ENCODE assay signal across 18 cellular contexts in genomic region chr11:65067446-65067845, GRCh38. TPM values are rescaled to one million over a fixed set of nuclear protein-coding genes. Genes with fewer than 3 reads are reported as not detected.
DNase-seq lines count a peak whose midpoint lies in the region; ATAC-seq, FAIRE-seq and TF ChIP-seq lines count a peak whose summit lies in the region.
"Had no signal": no experiment of that assay in that cellular context is flagged by ENCODE, and none has a peak within 500 bp of the region (broad histone marks: within the 10 kb centered on the region; RNA-seq: fewer than 3 reads in every experiment).

No MANE protein-coding gene starts in this region.

- H3K4me3 ChIP-seq in cardiac muscle cell (no peak overlapping the region), H1 (ENCODE audit: extremely low read depth in 1 of 4, insufficient read depth in 2 of 4, low read depth in 3 of 4, low read length in 4 of 4) (peak overlapping the region in 1 of 4 experiments; percentile 34; a peak in 1 of 8 replicates), uterus (no peak overlapping the region)
- H3K4me3 ChIP-seq: HAP-1 had no signal

- POLR2A ChIA-PET in H1 (lab: Charles Lee; ENCODE audit: partially characterized antibody), result interaction anchor here (1.0 to 21.6 kb wide), 3 partner anchors 9 to 25 kb away, joined by 4 to 230 read pairs (median 21); partner anchors contain the start of gene VPS51

- H3K23me2 ChIP-seq in H9 (ENCODE audit: insufficient read length, low read depth, low read length, poor library complexity, severe bottlenecking), result no peaks in the 10 kb centered on the region
- H3K23me2 ChIP-seq in H1 (ENCODE audit: low read depth, low read length), result no peaks in the 10 kb centered on the region

- no peak overlapping the region for H3K14ac ChIP-seq in H9 (ENCODE audit: insufficient read depth, low read length)
- H3K14ac ChIP-seq in H1 (ENCODE audit: insufficient read length), result no peak overlapping the region

- peak overlapping the region; percentile 92 to 97 (median 95) for H3K27ac Mint-ChIP-seq in H9
- H3K27ac Mint-ChIP-seq: IgD-negative memory B cell had no signal

- no peak for ATAC-seq in left cardiac atrium
- ATAC-seq: SK-N-SH treated with all-trans-retinoic acid at 6 μM for 48 hours had no signal

- H3K4me1 Mint-ChIP-seq in H9, result peaks cover 21 to 31% of the 10 kb centered on the region in 2 experiments

- TF ChIP-seq EP300 in H1 (IDR thresholded peaks at IDR 0.05; ENCODE audit: borderline replicate concordance in 1 of 2, low read depth in 2 of 2, low read length in 2 of 2), result no peak

- no peaks in the 10 kb centered on the region for H3K36me3 Mint-ChIP-seq in H9 (ENCODE audit: insufficient read depth in 1 of 3, low read depth in 3 of 3)
- H3K36me3 Mint-ChIP-seq: IgD-negative memory B cell had no signal

- intact Hi-C loops in left cardiac atrium (cut with DNase I), result no loop called here
- intact Hi-C loops in uterus (cut with DNase I; ENCODE audit: low total_unique reads), result no loop called here

- H4K5ac ChIP-seq in H9 (ENCODE audit: insufficient read length, low read depth, low read length) (no peak overlapping the region), H1 (ENCODE audit: insufficient read length, low read depth, low read length) (no peak overlapping the region)

- H2AK5ac ChIP-seq in H9 (ENCODE audit: insufficient read length, low read length) (no peak overlapping the region), H1 (ENCODE audit: low read depth, low read length) (no peak overlapping the region)

- H3K4ac ChIP-seq in H9 (ENCODE audit: low read depth, low read length) (no peak overlapping the region), H1 (replicated peaks; ENCODE audit: insufficient read length, low read depth, low read length) (peak overlapping the region; percentile 76)

- no peak for TF ChIP-seq RAD21 in H1 (IDR thresholded peaks at IDR 0.05 in 1 of 2, conservative IDR thresholded peaks at IDR 0.05 in 1 of 2; ENCODE audit: low read depth in 2 of 2, low read length in 2 of 2)

- H4K8ac ChIP-seq in H9 (replicated peaks; ENCODE audit: insufficient read length, low read depth, low read length) (no peak overlapping the region), H1 (ENCODE audit: extremely low read depth, insufficient read depth, low read length) (0 out of 2 replicates have a peak overlapping the region, but pooled peaks have one; percentile 81)

- no CpG with 5 or more reads among the region's 10 CpGs for WGBS in H9 (ENCODE audit: extremely low coverage, insufficient read length, low lambda C conversion rate)
- 86% methylated on average over 8 of the region's 10 CpGs; no CpG with 5 or more reads in 1 of the 2 experiments for WGBS in H1 (ENCODE audit: extremely low coverage in 1 of 2, insufficient coverage in 1 of 2, insufficient read length in 1 of 2, insufficient replicate concordance in 2 of 2, low coverage in 1 of 2, low lambda C conversion rate in 2 of 2, missing lambda C conversion rate in 1 of 2), 2 experiments

- H3T11ph ChIP-seq in H9 (ENCODE audit: low read length), result no peak overlapping the region

- CTCF ChIA-PET in H1 (lab: Charles Lee; ENCODE audit: partially characterized antibody), result interaction anchor here (2.0 to 3.1 kb wide), 2 partner anchors 10 kb away, joined by 6 to 21 read pairs; no protein-coding TSS in a partner anchor

- H3K36me3 ChIP-seq in cardiac muscle cell (no peaks in the 10 kb centered on the region), H1 (ENCODE audit: control insufficient read depth in 2 of 4, insufficient read depth in 4 of 4, low read length in 3 of 4) (no peaks in the 10 kb centered on the region), uterus (no peaks in the 10 kb centered on the region)
- H3K36me3 ChIP-seq: HAP-1 had no signal

- no peak overlapping the region for H2BK20ac ChIP-seq in H9 (ENCODE audit: low read depth, low read length, poor library complexity, severe bottlenecking)
- H2BK20ac ChIP-seq in H1 (ENCODE audit: low read length), result no peak overlapping the region

- H3K79me1 ChIP-seq in H9 (ENCODE audit: insufficient read depth, low read depth, low read length, poor library complexity, severe bottlenecking) (no peaks in the 10 kb centered on the region), H1 (ENCODE audit: low read depth, low read length) (no peaks in the 10 kb centered on the region)

- no peak overlapping the region for H2AFZ ChIP-seq in H9 (ENCODE audit: low read length)
- H2AFZ ChIP-seq in H1 (ENCODE audit: low read length), result no peak overlapping the region; the same call in 1 of the 2 replicates

- H4K20me1 ChIP-seq in H9 (ENCODE audit: control insufficient read depth, insufficient read depth, insufficient read length) (no peaks in the 10 kb centered on the region), H1 (replicated peaks in 1 of 2; ENCODE audit: control insufficient read depth in 1 of 2, insufficient read depth in 2 of 2, low read length in 2 of 2) (no peaks in the 10 kb centered on the region)

- H2BK5ac ChIP-seq in H9 (ENCODE audit: insufficient read length, low read length), result no peak overlapping the region
- peak overlapping the region; percentile 69; the same call in 1 of the 2 replicates for H2BK5ac ChIP-seq in H1 (ENCODE audit: low read depth, low read length)

- peak overlapping the region; percentile 80 for H3K27ac ChIP-seq in cardiac muscle cell
- no peak overlapping the region for H3K27ac ChIP-seq in H9 (ENCODE audit: insufficient read length, low read depth, low read length)
- H3K27ac ChIP-seq in H1 (ENCODE audit: low read depth, low read length), result peak overlapping the region; percentile 71; the same call in 1 of the 2 replicates
- no peak overlapping the region for H3K27ac ChIP-seq in uterus

- TF ChIP-seq CTCF in cardiac muscle cell (IDR thresholded peaks at IDR 0.05; ENCODE audit: low read depth, low read length), result no peak
- no peak for TF ChIP-seq CTCF in H9 (conservative IDR thresholded peaks at IDR 0.05)
- TF ChIP-seq CTCF in H1 (IDR thresholded peaks at IDR 0.05; ENCODE audit: control extremely low read depth in 1 of 3, insufficient read depth in 1 of 3, low read depth in 1 of 3, low read length in 3 of 3), result no peak
- no peak for TF ChIP-seq CTCF in uterus (IDR thresholded peaks at IDR 0.05)

- no peaks in the 10 kb centered on the region for H3K27me3 ChIP-seq in cardiac muscle cell
- H3K27me3 ChIP-seq in H9 (ENCODE audit: insufficient read depth, low read length), result no peaks in the 10 kb centered on the region
- H3K27me3 ChIP-seq in H1 (replicated peaks in 1 of 4; ENCODE audit: control insufficient read depth in 3 of 4, extremely low read depth in 1 of 4, insufficient read depth in 3 of 4, low read length in 3 of 4), result no peaks in the 10 kb centered on the region
- H3K27me3 ChIP-seq in uterus, result no peaks in the 10 kb centered on the region

- no peaks in the 10 kb centered on the region for H3K9me3 Mint-ChIP-seq in H9
- H3K9me3 Mint-ChIP-seq: IgD-negative memory B cell had no signal

- H3K27me3 Mint-ChIP-seq in H9 (ENCODE audit: low read depth), result no peaks in the 10 kb centered on the region
- H3K27me3 Mint-ChIP-seq: IgD-negative memory B cell had no signal

- no peak for DNase-seq in cardiac muscle cell (ENCODE audit: low read depth in 1 of 2, low spot score in 1 of 2)
- no peak for DNase-seq in left cardiac atrium
- no peak for DNase-seq in H9
- no peak for DNase-seq in H1 (ENCODE audit: low read depth in 1 of 2, low spot score in 2 of 2)
- no peak for DNase-seq in ecto neural progenitor cell (ENCODE audit: low spot score)
- no peak for DNase-seq in uterus
- no peak for DNase-seq in NCI-H526 (lab: John Stamatoyannopoulos, UW)
- DNase-seq: C1 segment of cervical spinal cord, GDM1, Kasumi-1, MM.1S, NCI-H1092 treated with DMSO at 0.1 percent for 48 hours, NCI-H1694 treated with DMSO at 0.1 percent for 48 hours, SHP77 treated with DMSO at 0.1 percent for 48 hours had no signal

- H2BK120ac ChIP-seq in H9 (ENCODE audit: low read depth, low read length, poor library complexity, severe bottlenecking) (no peak overlapping the region), H1 (replicated peaks; ENCODE audit: low read depth, low read length) (no peak overlapping the region)

- H3K4me3 Mint-ChIP-seq in H9, result peak overlapping the region in 1 of 2 experiments; percentile 63; a peak in 2 of 5 replicates
- H3K4me3 Mint-ChIP-seq: IgD-negative memory B cell had no signal

- peak overlapping the region; percentile 67 for H4K91ac ChIP-seq in H9 (ENCODE audit: insufficient read length, low read depth, low read length)
- peak overlapping the region; percentile 63 for H4K91ac ChIP-seq in H1 (replicated peaks; ENCODE audit: insufficient read length, low read length)

- peaks cover 24% of the 10 kb centered on the region for H3K4me1 ChIP-seq in cardiac muscle cell (ENCODE audit: low read depth)
- peaks cover 6% of the 10 kb centered on the region; the same call in 1 of the 2 replicates for H3K4me1 ChIP-seq in H9 (ENCODE audit: insufficient read depth, low read length)
- peaks cover 5 to 23% (median 17%) of the 10 kb centered on the region in 4 experiments for H3K4me1 ChIP-seq in H1 (replicated peaks in 1 of 4; ENCODE audit: control insufficient read depth in 3 of 4, insufficient read depth in 4 of 4, low read length in 3 of 4)
- H3K4me1 ChIP-seq in uterus, result no peaks in the 10 kb centered on the region
- H3K4me1 ChIP-seq: HAP-1 had no signal

- no peak overlapping the region for H3K4me2 ChIP-seq in H9 (ENCODE audit: insufficient read depth, insufficient read length, low read length)
- H3K4me2 ChIP-seq in H1 (ENCODE audit: insufficient read depth in 1 of 2, low read depth in 2 of 2, low read length in 2 of 2), result peak overlapping the region; percentile 31 to 55; a peak in 3 of 4 replicates

- H3K18ac ChIP-seq in H9 (ENCODE audit: insufficient read length, low read depth, low read length), result no peak overlapping the region
- H3K18ac ChIP-seq in H1 (ENCODE audit: extremely low read depth, low read length), result peak overlapping the region; percentile 87

- H3K56ac ChIP-seq in H9 (ENCODE audit: insufficient read length, low read depth, low read length), result no peak overlapping the region
- H3K56ac ChIP-seq in H1 (replicated peaks; ENCODE audit: insufficient read length, low read depth, low read length), result no peak overlapping the region

- H3K79me2 ChIP-seq in H9 (ENCODE audit: insufficient read depth, low read length) (no peaks in the 10 kb centered on the region), H1 (ENCODE audit: control insufficient read depth in 1 of 2, insufficient read depth in 2 of 2, low read length in 2 of 2) (no peaks in the 10 kb centered on the region)

- H3K23ac ChIP-seq in H9 (ENCODE audit: insufficient read length, low read depth, low read length), result no peak overlapping the region
- no peak overlapping the region for H3K23ac ChIP-seq in H1 (ENCODE audit: insufficient read length)

- no peak overlapping the region for H3K9ac ChIP-seq in H9 (ENCODE audit: extremely low read depth, insufficient read length, low read length)
- 0 out of 7 replicates have a peak overlapping the region, but pooled peaks of 1 of the 4 experiments have one; percentile 1 for H3K9ac ChIP-seq in H1 (replicated peaks in 1 of 4; ENCODE audit: extremely low read depth in 1 of 4, low read depth in 3 of 4, low read length in 3 of 4)

- no peak for TF ChIP-seq POLR2A in H1 (IDR thresholded peaks at IDR 0.05; ENCODE audit: control extremely low read depth in 1 of 2, low read depth in 2 of 2, low read length in 2 of 2)
- TF ChIP-seq POLR2A in uterus (IDR thresholded peaks at IDR 0.05), result no peak

- no peaks in the 10 kb centered on the region for H3K9me3 ChIP-seq in cardiac muscle cell (ENCODE audit: low read depth)
- no peaks in the 10 kb centered on the region for H3K9me3 ChIP-seq in H9 (ENCODE audit: control insufficient read depth, low read depth, low read length)
- H3K9me3 ChIP-seq in H1 (ENCODE audit: insufficient read depth in 2 of 2, low read depth in 1 of 2, low read length in 1 of 2), result no peaks in the 10 kb centered on the region
- no peaks in the 10 kb centered on the region for H3K9me3 ChIP-seq in uterus
- H3K9me3 ChIP-seq: HAP-1 had no signal

- H2BK15ac ChIP-seq in H9 (ENCODE audit: low read depth, low read length) (no peak overlapping the region), H1 (ENCODE audit: low read length) (peak overlapping the region; percentile 61; the same call in 1 of the 2 replicates)

- no peak for FAIRE-seq in H1 (lab: Jason Lieb, UNC)
- FAIRE-seq: A204.1 had no signal

- H2BK12ac ChIP-seq in H9 (ENCODE audit: insufficient read length, low read depth, low read length), result no peak overlapping the region
- peak overlapping the region; percentile 90; the same call in 1 of the 2 replicates for H2BK12ac ChIP-seq in H1 (ENCODE audit: low read depth, low read length)

RNA-seq across cellular contexts. Expression of gene NAALADL1, which starts 9.1 kb away (rescaled TPM):
- 2.3 TPM in 1 of 2 replicates, not detected in the other for total RNA-seq in cardiac muscle cell
- 0.59 and 0.84 TPM in 2 replicates for polyA plus RNA-seq in cardiac muscle cell
- 1 to 10 TPM; 6.6 to 7.0 TPM for total RNA-seq in left cardiac atrium
- 1.0 and 1.2 TPM in 2 replicates for total RNA-seq in H9 (2021)
- 7.5 and 8.1 TPM in 2 replicates for total RNA-seq in H1 (2021; fragmentation: NEBNext Ultra II Directional; extraction: Animal tissue kit (Norgen Biotek cat#: 25700))
- polyA plus RNA-seq in H1 (2011; rRNA removed), result 9.9 and 12.6 TPM in 2 replicates
- polyA plus RNA-seq in H1 (2011; cell fraction: cytosol; rRNA removed), result 11.1 TPM
- 29.3 TPM for polyA plus RNA-seq in H1 (2011; cell fraction: nucleus; rRNA removed)
- polyA plus RNA-seq in H1 (2012, experiment 1 of 2), result 7.0 to 9.4 TPM (median 7.7 TPM) in 4 replicates
- polyA plus RNA-seq in H1 (2012, experiment 2 of 2), result 6.5 TPM
- polyA plus RNA-seq in H1 (2013, experiment 1 of 2), result 3.9 TPM
- polyA plus RNA-seq in H1 (2013, experiment 2 of 2), result 3.5 TPM
- 2.7 and 9.6 TPM in 2 replicates for polyA minus RNA-seq in H1 (2011; rRNA and poly(A)+ RNA removed)
- 2.8 TPM for polyA minus RNA-seq in H1 (2011; cell fraction: cytosol; rRNA and poly(A)+ RNA removed)
- 3.5 TPM for polyA minus RNA-seq in H1 (2011; cell fraction: nucleus; rRNA and poly(A)+ RNA removed)
- total RNA-seq in uterus, result 10 to 100 TPM in 2 of 4 donors, under 1 TPM in 2; 0.59 to 37.1 (median 17.6) TPM

RNA-seq across cellular contexts. Expression of gene CDCA5, which starts 16.4 kb away (rescaled TPM):
- 14.6 and 18.1 TPM in 2 replicates for total RNA-seq in cardiac muscle cell
- 14.2 and 21.7 TPM in 2 replicates for polyA plus RNA-seq in cardiac muscle cell
- 1 to 10 TPM in 1 of 2 donors, under 1 TPM in 1; 0.81 to 2.5 TPM for total RNA-seq in left cardiac atrium
- 93.9 and 94.8 TPM in 2 replicates for total RNA-seq in H9 (2021)
- 87.0 and 90.0 TPM in 2 replicates for total RNA-seq in H1 (2021; fragmentation: NEBNext Ultra II Directional; extraction: Animal tissue kit (Norgen Biotek cat#: 25700))
- polyA plus RNA-seq in H1 (2011; rRNA removed), result 39.2 and 53.7 TPM in 2 replicates
- 60.2 TPM for polyA plus RNA-seq in H1 (2011; cell fraction: cytosol; rRNA removed)
- 77.0 TPM for polyA plus RNA-seq in H1 (2011; cell fraction: nucleus; rRNA removed)
- 76.4 to 81.1 TPM (median 78.9 TPM) in 4 replicates for polyA plus RNA-seq in H1 (2012, experiment 1 of 2)
- polyA plus RNA-seq in H1 (2012, experiment 2 of 2), result 74.2 TPM
- polyA plus RNA-seq in H1 (2013, experiment 1 of 2), result 48.2 TPM
- 49.9 TPM for polyA plus RNA-seq in H1 (2013, experiment 2 of 2)
- 35.7 and 48.7 TPM in 2 replicates for polyA minus RNA-seq in H1 (2011; rRNA and poly(A)+ RNA removed)
- polyA minus RNA-seq in H1 (2011; cell fraction: cytosol; rRNA and poly(A)+ RNA removed), result 26.7 TPM
- 34.7 TPM for polyA minus RNA-seq in H1 (2011; cell fraction: nucleus; rRNA and poly(A)+ RNA removed)
- 1 to 10 TPM in 1 of 4 donors, under 1 TPM in 2, not detected in 1; 0.30 to 7.1 (median 0.77) TPM for total RNA-seq in uterus

RNA-seq across cellular contexts. Expression of gene ZFPL1, which starts 16.6 kb away (rescaled TPM):
- total RNA-seq in cardiac muscle cell (56.3 and 68.0 TPM in 2 replicates), left cardiac atrium (10 to 100 TPM; 26.2 to 26.5 TPM), H9 (2021) (24.2 and 26.7 TPM in 2 replicates), uterus (10 to 100 TPM in 3 of 4 donors, 1 to 10 TPM in 1; 9.0 to 37.5 (median 24.5) TPM)
- polyA plus RNA-seq in cardiac muscle cell (57.4 and 72.2 TPM in 2 replicates), H1 (2011; rRNA removed) (76.8 and 103 TPM in 2 replicates)
- 21.4 and 21.5 TPM in 2 replicates for total RNA-seq in H1 (2021; fragmentation: NEBNext Ultra II Directional; extraction: Animal tissue kit (Norgen Biotek cat#: 25700))
- 34.0 TPM for polyA plus RNA-seq in H1 (2011; cell fraction: cytosol; rRNA removed)
- 53.5 TPM for polyA plus RNA-seq in H1 (2011; cell fraction: nucleus; rRNA removed)
- 18.1 to 31.4 TPM (median 28.3 TPM) in 4 replicates for polyA plus RNA-seq in H1 (2012, experiment 1 of 2)
- polyA plus RNA-seq in H1 (2012, experiment 2 of 2), result 36.8 TPM
- 29.6 TPM for polyA plus RNA-seq in H1 (2013, experiment 1 of 2)
- polyA plus RNA-seq in H1 (2013, experiment 2 of 2), result 26.8 TPM
- polyA minus RNA-seq in H1 (2011; rRNA and poly(A)+ RNA removed), result 20.3 and 23.4 TPM in 2 replicates
- 13.9 TPM for polyA minus RNA-seq in H1 (2011; cell fraction: cytosol; rRNA and poly(A)+ RNA removed)
- 21.1 TPM for polyA minus RNA-seq in H1 (2011; cell fraction: nucleus; rRNA and poly(A)+ RNA removed)

RNA-seq across cellular contexts. Expression of gene SAC3D1, which starts 26.4 kb away (rescaled TPM):
- total RNA-seq in cardiac muscle cell (22.3 and 24.6 TPM in 2 replicates), left cardiac atrium (1 to 10 TPM; 5.2 to 9.5 TPM), H9 (2021) (20.7 and 21.9 TPM in 2 replicates), uterus (10 to 100 TPM in 1 of 4 donors, 1 to 10 TPM in 3; 1.5 to 22.3 (median 7.9) TPM)
- polyA plus RNA-seq in cardiac muscle cell (23.6 and 32.7 TPM in 2 replicates), H1 (2011; rRNA removed) (25.8 and 41.3 TPM in 2 replicates)
- 19.4 and 23.3 TPM in 2 replicates for total RNA-seq in H1 (2021; fragmentation: NEBNext Ultra II Directional; extraction: Animal tissue kit (Norgen Biotek cat#: 25700))
- polyA plus RNA-seq in H1 (2011; cell fraction: cytosol; rRNA removed), result 27.5 TPM
- polyA plus RNA-seq in H1 (2011; cell fraction: nucleus; rRNA removed), result 27.6 TPM
- polyA plus RNA-seq in H1 (2012, experiment 1 of 2), result 10.1 to 20.1 TPM (median 18.5 TPM) in 4 replicates
- polyA plus RNA-seq in H1 (2012, experiment 2 of 2), result 13.0 TPM
- polyA plus RNA-seq in H1 (2013, experiment 1 of 2), result 16.0 TPM
- polyA plus RNA-seq in H1 (2013, experiment 2 of 2), result 15.8 TPM
- 3.8 and 5.2 TPM in 2 replicates for polyA minus RNA-seq in H1 (2011; rRNA and poly(A)+ RNA removed)
- 14.0 TPM for polyA minus RNA-seq in H1 (2011; cell fraction: cytosol; rRNA and poly(A)+ RNA removed)
- polyA minus RNA-seq in H1 (2011; cell fraction: nucleus; rRNA and poly(A)+ RNA removed), result 11.7 TPM

RNA-seq across cellular contexts. Expression of gene VPS51, which starts 28.6 kb away (rescaled TPM):
- 620 and 755 TPM in 2 replicates for total RNA-seq in cardiac muscle cell
- 77.9 and 103 TPM in 2 replicates for polyA plus RNA-seq in cardiac muscle cell
- total RNA-seq in left cardiac atrium, result 10 to 100 TPM; 52.7 to 70.1 TPM
- total RNA-seq in H9 (2021), result 94.7 and 98.5 TPM in 2 replicates
- total RNA-seq in H1 (2021; fragmentation: NEBNext Ultra II Directional; extraction: Animal tissue kit (Norgen Biotek cat#: 25700)), result 97.4 and 108 TPM in 2 replicates
- polyA plus RNA-seq in H1 (2011; rRNA removed), result 142 and 193 TPM in 2 replicates
- 143 TPM for polyA plus RNA-seq in H1 (2011; cell fraction: cytosol; rRNA removed)
- 268 TPM for polyA plus RNA-seq in H1 (2011; cell fraction: nucleus; rRNA removed)
- 70.1 to 114 TPM (median 112 TPM) in 4 replicates for polyA plus RNA-seq in H1 (2012, experiment 1 of 2)
- 116 TPM for polyA plus RNA-seq in H1 (2012, experiment 2 of 2)
- polyA plus RNA-seq in H1 (2013, experiment 1 of 2), result 43.6 TPM
- 40.8 TPM for polyA plus RNA-seq in H1 (2013, experiment 2 of 2)
- polyA minus RNA-seq in H1 (2011; rRNA and poly(A)+ RNA removed), result 146 and 170 TPM in 2 replicates
- polyA minus RNA-seq in H1 (2011; cell fraction: cytosol; rRNA and poly(A)+ RNA removed), result 231 TPM
- polyA minus RNA-seq in H1 (2011; cell fraction: nucleus; rRNA and poly(A)+ RNA removed), result 108 TPM
- total RNA-seq in uterus, result 100 to 1,000 TPM in 3 of 4 donors, 10 to 100 TPM in 1; 96.1 to 447 (median 140) TPM

Comparison
In these comparisons a context has a peak if more than half of its experiments do, and no peak if none do; other contexts are left out.
1. H3K27ac ChIP-seq: peak in cardiac muscle cell (single experiment) and H1 (single experiment); none in H9 (single experiment) and uterus (0 of 2).